In the genomic region with DNA sequence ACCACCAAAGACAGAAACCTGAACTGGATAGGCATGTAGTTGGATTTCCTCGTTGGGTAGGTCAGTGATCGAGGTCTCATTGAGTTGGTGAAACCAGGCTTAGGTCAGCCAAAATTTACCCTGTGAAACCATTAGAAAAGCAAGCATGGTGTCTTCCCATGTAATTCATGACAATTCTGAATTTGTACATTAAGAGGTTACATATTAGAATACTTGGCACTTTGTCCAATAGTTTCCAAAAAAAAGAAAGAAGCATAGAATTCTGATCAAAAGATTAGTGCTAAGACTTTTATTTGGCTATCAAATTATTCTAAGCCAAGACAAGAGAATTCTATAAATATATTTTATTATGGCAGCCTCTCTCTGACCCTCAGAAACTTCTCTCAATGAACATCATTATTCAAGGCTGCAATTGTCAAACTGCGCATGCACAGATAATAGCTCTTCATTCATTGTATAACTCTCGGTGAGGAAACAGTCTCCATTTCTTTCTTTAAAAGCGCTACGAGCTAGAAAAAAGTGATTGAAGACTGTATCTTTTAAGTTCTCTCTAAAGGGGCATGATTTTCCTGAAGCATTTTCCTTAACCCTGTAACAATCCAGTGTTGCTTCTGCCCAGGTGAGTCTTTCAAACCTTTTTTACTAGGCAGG, we compare ENCODE assay signal across 28 cellular contexts.
"Had no signal": no experiment of that assay in that cellular context is flagged by ENCODE, and none has a peak within 500 bp of the region (broad histone marks: within the 10 kb centered on the region; RNA-seq: fewer than 3 reads in every experiment).

No MANE protein-coding gene starts in this region.

- ATAC-seq: natural killer cell; psoas muscle; right cardiac atrium; sciatic nerve; stimulated activated memory B cell treated with anti-CD40 and anti-IgM and Interleukin-4, amounts not matched to agents 10 μg/mL and 1 μg/mL and 100 μg/mL, for 72 hours; stimulated activated naive CD8-positive, alpha-beta T cell treated with anti-CD3 and anti-CD28 coated beads, Interleukin-15, amount 100 ng/mL, for 72 hours; stimulated activated naive CD8-positive, alpha-beta T cell treated with anti-CD3 and anti-CD28 coated beads, Interleukin-15, Interleukin-2, amounts not matched to agents 100 U/mL and 50 U/mL, for 24 hours; upper lobe of right lung had no signal

- H3K79me2 ChIP-seq: parathyroid adenoma had no signal

- H3K36me3 ChIP-seq: neural progenitor cell, ovary, spleen, suprapubic skin, tibial artery, transverse colon, upper lobe of right lung, vagina had no signal

- H3K4me3 ChIP-seq: neural progenitor cell, ovary, psoas muscle, skin epidermis, smooth muscle cell, spleen, suprapubic skin, testis, tibial artery, transverse colon, upper lobe of right lung, vagina had no signal

- H3K4me2 ChIP-seq: neural progenitor cell, smooth muscle cell had no signal

- H2AFZ ChIP-seq: neural progenitor cell, parathyroid adenoma had no signal

- H3K27me3 ChIP-seq: neural progenitor cell, ovary, testis, transverse colon, upper lobe of right lung, vagina had no signal

- H3K9ac ChIP-seq: neural progenitor cell, parathyroid adenoma had no signal

- DNase-seq: natural killer cell; occipital lobe; ovary; posterior cingulate gyrus; psoas muscle; right cardiac atrium; spleen; stimulated activated CD4-positive, alpha-beta T cell treated with anti-CD3 and anti-CD28 coated beads, Interleukin-12 subunit alpha, Interleukin-12 subunit beta, amount 100 ng/mL, for 4 hours; stimulated activated CD4-positive, alpha-beta T cell treated with anti-CD3 and anti-CD28 coated beads, Interleukin-1b, Interleukin-23, amount 100 ng/mL, for 48 hours; stimulated activated CD4-positive, alpha-beta T cell treated with anti-CD3 and anti-CD28 coated beads, Interleukin-4, amount 100 ng/mL, for 1 hour; stimulated activated CD4-positive, alpha-beta T cell treated with anti-CD3 and anti-CD28 coated beads, Interleukin-4, amount 100 ng/mL, for 4 hours; stimulated activated CD8-positive, alpha-beta memory T cell treated with anti-CD3 and anti-CD28 coated beads, Interleukin-4, amount 100 ng/mL, for 48 hours; stimulated activated naive CD4-positive, alpha-beta T cell; stimulated activated naive CD8-positive, alpha-beta T cell treated with anti-CD3 and anti-CD28 coated beads, Interleukin-15, amount 100 ng/mL, for 72 hours; stimulated activated naive CD8-positive, alpha-beta T cell treated with anti-CD3 and anti-CD28 coated beads, Interleukin-15, Interleukin-2, amounts not matched to agents 100 U/mL and 50 U/mL, for 24 hours; substantia nigra; testis; tibial artery; transverse colon; upper lobe of right lung had no signal

- H3K4me1 ChIP-seq: parathyroid adenoma, psoas muscle, spleen, suprapubic skin, testis, tibial artery, transverse colon, upper lobe of right lung, vagina had no signal

- H3K9me3 ChIP-seq: ovary, psoas muscle, spleen, suprapubic skin, testis, tibial artery, transverse colon, upper lobe of right lung, vagina had no signal

- H3K27ac ChIP-seq: neural progenitor cell, ovary, parathyroid adenoma, psoas muscle, skin epidermis, spleen, suprapubic skin, testis, tibial artery, transverse colon, upper lobe of right lung, vagina had no signal
